ENCODE assay signal across 1 cellular context in genomic region chr16:66660422-66661209, GRCh38.
TF ChIP-seq lines count a peak whose summit lies in the region.

No MANE protein-coding gene starts in this region.

TF ChIP-seq in K562, 482 proteins besides CTCF, POLR2A, EP300 and RAD21 (continued from another document):
- TF ChIP-seq SIN3B (IDR thresholded peaks at IDR 0.05; ENCODE audit: low read depth) (no peak), SREBF2 (CRISPR knock-in tag; IDR thresholded peaks at IDR 0.05) (no peak), NCOA6 (IDR thresholded peaks at IDR 0.05) (no peak), PHB (CRISPR knock-in tag; IDR thresholded peaks at IDR 0.05) (no peak), BRCA1 (IDR thresholded peaks at IDR 0.05) (no peak), BRCA1 (CRISPR knock-in tag; IDR thresholded peaks at IDR 0.05) (no peak), MECOM (CRISPR knock-in tag; IDR thresholded peaks at IDR 0.05) (no peak), E2F1 (CRISPR knock-in tag; IDR thresholded peaks at IDR 0.05) (no peak), NBN (IDR thresholded peaks at IDR 0.05; ENCODE audit: low read depth) (peak; percentile 82; the same call in 1 of the 2 replicates), NR2C1 (IDR thresholded peaks at IDR 0.05) (no peak), NR2C1 (tag; IDR thresholded peaks at IDR 0.05) (no peak), DPF2 (IDR thresholded peaks at IDR 0.05) (peak; percentile 92), ZNF282 (CRISPR knock-in tag; IDR thresholded peaks at IDR 0.05) (no peak), ZKSCAN8 (CRISPR knock-in tag; IDR thresholded peaks at IDR 0.05) (no peak), ERF (CRISPR knock-in tag; IDR thresholded peaks at IDR 0.05) (no peak), ARID1B (IDR thresholded peaks at IDR 0.05) (peak; percentile 89), CHCHD3 (CRISPR knock-in tag; IDR thresholded peaks at IDR 0.05) (no peak), ZNF398 (CRISPR knock-in tag; IDR thresholded peaks at IDR 0.05) (no peak), ZNF232 (CRISPR knock-in tag; IDR thresholded peaks at IDR 0.05) (no peak), JUNB (CRISPR knock-in tag; conservative IDR thresholded peaks at IDR 0.05) (no peak), SPI1 (IDR thresholded peaks at IDR 0.05; ENCODE audit: borderline replicate concordance, low read depth, low read length) (peak; percentile 98), PHF21A (IDR thresholded peaks at IDR 0.05; ENCODE audit: borderline replicate concordance, low read depth) (peak; percentile 58; the same call in 1 of the 2 replicates), MAFF (IDR thresholded peaks at IDR 0.05; ENCODE audit: low read length) (peak; percentile 82; the same call in 1 of the 2 replicates), HMGXB4 (CRISPR knock-in tag; IDR thresholded peaks at IDR 0.05) (no peak), TCF3 (CRISPR knock-in tag; IDR thresholded peaks at IDR 0.05) (peak; percentile 79), NFXL1 (CRISPR knock-in tag; IDR thresholded peaks at IDR 0.05) (no peak), TEAD1 (CRISPR knock-in tag; IDR thresholded peaks at IDR 0.05) (no peak), HDAC1 (IDR thresholded peaks at IDR 0.05) (peak in 1 of 2 experiments; percentile 61; a peak in 2 of 4 replicates), TSC22D4 (tag; IDR thresholded peaks at IDR 0.05) (no peak), STAT5B (CRISPR knock-in tag; IDR thresholded peaks at IDR 0.05) (no peak), ELK1 (CRISPR knock-in tag; IDR thresholded peaks at IDR 0.05) (no peak), LARP7 (IDR thresholded peaks at IDR 0.05) (no peak), NELFE (IDR thresholded peaks at IDR 0.05; ENCODE audit: insufficient read depth, insufficient read length) (no peak), ELF4 (CRISPR knock-in tag; IDR thresholded peaks at IDR 0.05) (no peak), PKNOX1 (IDR thresholded peaks at IDR 0.05) (peak; percentile 75), RAD51 (IDR thresholded peaks at IDR 0.05; ENCODE audit: borderline replicate concordance, low read depth) (no peak), EGR1 (conservative IDR thresholded peaks at IDR 0.05) (no peak), NFE2 (IDR thresholded peaks at IDR 0.05; ENCODE audit: low read depth) (peak; percentile 98), SP2 (IDR thresholded peaks at IDR 0.05; ENCODE audit: extremely low read depth, low read depth, low read length, poor library complexity, severe bottlenecking) (no peak), MAX (CRISPR knock-in tag; IDR thresholded peaks at IDR 0.05) (no peak), MEF2D (tag; conservative IDR thresholded peaks at IDR 0.05; ENCODE audit: low read depth) (no peak), ZKSCAN3 (CRISPR knock-in tag; IDR thresholded peaks at IDR 0.05) (no peak), MAZ (CRISPR knock-in tag; conservative IDR thresholded peaks at IDR 0.05 in 1 of 2, IDR thresholded peaks at IDR 0.05 in 1 of 2) (0 out of 4 replicates have a peak, but pooled peaks of 1 of the 2 experiments have one; percentile 14), FUS (optimal IDR thresholded peaks at IDR 0.05; ENCODE audit: low read depth, low read length) (no peak), MLX (CRISPR knock-in tag; conservative IDR thresholded peaks at IDR 0.05) (no peak), RBM15 (IDR thresholded peaks at IDR 0.05; ENCODE audit: insufficient read depth, low read length) (no peak), ZNF23 (CRISPR knock-in tag; IDR thresholded peaks at IDR 0.05) (no peak), FOXA3 (CRISPR knock-in tag; conservative IDR thresholded peaks at IDR 0.05 in 1 of 2, IDR thresholded peaks at IDR 0.05 in 1 of 2) (no peak), HCFC1 (IDR thresholded peaks at IDR 0.05; ENCODE audit: low read depth, low read length) (no peak)
- TF ChIP-seq, protein P1, sequence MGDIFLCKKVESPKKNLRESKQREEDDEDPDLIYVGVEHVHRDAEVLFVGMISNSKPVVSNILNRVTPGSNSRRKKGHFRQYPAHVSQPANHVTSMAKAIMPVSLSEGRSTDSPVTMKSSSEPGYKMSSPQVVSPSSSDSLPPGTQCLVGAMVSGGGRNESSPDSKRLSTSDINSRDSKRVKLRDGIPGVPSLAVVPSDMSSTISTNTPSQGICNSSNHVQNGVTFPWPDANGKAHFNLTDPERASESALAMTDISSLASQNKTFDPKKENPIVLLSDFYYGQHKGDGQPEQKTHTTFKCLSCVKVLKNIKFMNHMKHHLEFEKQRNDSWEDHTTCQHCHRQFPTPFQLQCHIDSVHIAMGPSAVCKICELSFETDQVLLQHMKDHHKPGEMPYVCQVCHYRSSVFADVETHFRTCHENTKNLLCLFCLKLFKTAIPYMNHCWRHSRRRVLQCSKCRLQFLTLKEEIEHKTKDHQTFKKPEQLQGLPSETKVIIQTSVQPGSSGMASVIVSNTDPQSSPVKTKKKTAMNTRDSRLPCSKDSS (IDR thresholded peaks at IDR 0.05; ENCODE audit: low read depth, partially characterized antibody) = no peak
- TF ChIP-seq, protein P2, sequence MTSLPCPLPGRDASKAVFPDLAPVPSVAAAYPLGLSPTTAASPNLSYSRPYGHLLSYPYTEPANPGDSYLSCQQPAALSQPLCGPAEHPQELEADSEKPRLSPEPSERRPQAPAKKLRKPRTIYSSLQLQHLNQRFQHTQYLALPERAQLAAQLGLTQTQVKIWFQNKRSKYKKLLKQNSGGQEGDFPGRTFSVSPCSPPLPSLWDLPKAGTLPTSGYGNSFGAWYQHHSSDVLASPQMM (CRISPR knock-in tag; IDR thresholded peaks at IDR 0.05) = no peak
- TF ChIP-seq, protein P3, sequence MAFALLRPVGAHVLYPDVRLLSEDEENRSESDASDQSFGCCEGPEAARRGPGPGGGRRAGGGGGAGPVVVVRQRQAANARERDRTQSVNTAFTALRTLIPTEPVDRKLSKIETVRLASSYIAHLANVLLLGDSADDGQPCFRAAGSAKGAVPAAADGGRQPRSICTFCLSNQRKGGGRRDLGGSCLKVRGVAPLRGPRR (CRISPR knock-in tag; IDR thresholded peaks at IDR 0.05) = no peak
- TF ChIP-seq, protein P4, sequence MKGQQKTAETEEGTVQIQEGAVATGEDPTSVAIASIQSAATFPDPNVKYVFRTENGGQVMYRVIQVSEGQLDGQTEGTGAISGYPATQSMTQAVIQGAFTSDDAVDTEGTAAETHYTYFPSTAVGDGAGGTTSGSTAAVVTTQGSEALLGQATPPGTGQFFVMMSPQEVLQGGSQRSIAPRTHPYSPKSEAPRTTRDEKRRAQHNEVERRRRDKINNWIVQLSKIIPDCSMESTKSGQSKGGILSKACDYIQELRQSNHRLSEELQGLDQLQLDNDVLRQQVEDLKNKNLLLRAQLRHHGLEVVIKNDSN (CRISPR knock-in tag; IDR thresholded peaks at IDR 0.05) = no peak
- TF ChIP-seq, protein P5, sequence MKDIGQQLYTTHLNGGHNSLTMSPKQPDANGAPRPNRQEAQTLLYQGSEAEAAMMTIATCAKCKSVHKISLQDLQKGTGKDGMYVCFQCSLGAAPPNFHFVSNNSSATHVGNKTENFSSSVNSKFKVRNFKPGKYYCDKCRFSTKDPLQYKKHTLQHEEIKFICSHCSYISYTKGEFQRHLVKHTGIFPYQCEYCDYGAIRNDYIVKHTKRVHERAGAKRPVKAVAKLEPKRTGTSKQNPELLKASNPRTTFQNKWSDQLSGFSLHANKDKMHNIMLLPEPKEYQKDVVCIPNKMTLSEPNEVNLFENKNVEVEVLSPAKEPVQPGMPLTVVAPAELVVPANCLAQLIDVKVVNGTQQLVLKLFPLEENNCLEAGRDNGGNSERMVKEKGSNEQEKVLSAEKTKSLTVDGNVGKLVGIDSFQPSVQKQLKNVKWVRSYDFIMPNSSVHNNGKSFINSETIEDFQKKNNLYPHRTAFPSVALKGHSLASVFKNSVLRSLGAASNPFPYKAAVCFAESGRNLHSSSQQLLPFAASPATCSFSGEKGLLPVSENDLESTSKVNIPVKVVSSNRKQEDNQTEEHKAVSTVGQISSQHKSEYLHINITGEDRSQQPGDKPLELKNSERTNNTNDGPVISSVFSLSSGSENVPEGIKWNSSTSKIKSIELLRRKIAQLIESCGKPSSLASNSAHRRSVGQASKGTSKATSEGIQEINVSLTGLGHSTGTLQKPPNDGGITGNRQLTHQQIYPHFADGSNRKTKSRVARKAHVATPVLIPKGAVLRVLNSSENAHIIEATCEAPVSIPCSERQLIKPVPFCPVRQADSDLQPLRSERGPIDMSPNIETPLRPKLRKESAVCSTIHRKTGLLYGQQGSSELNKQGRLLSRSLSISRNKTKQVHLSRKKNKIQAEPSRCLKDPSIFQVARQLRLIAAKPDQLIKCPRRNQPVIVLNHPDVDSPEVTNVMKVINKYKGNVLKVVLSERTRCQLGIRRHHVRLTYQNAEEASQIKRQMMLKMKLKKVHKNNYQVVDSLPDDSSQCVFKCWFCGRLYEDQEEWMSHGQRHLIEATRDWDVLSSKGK (CRISPR knock-in tag; IDR thresholded peaks at IDR 0.05) = no peak
